Comparison of ENCODE assay signal across 17 cellular contexts in genomic region chr11:30091246-30091645, GRCh38.
"Had no signal": no experiment of that assay in that cellular context is flagged by ENCODE, and none has a peak within 500 bp of the region (broad histone marks: within the 10 kb centered on the region; RNA-seq: fewer than 3 reads in every experiment).

No MANE protein-coding gene starts in this region.

- DNase-seq: dermis blood vessel endothelial cell; esophagus squamous epithelium; foreskin fibroblast; kidney; left cardiac atrium; left ventricle myocardium inferior; lower lobe of right lung; natural killer cell; right cardiac atrium; stimulated activated CD4-positive, alpha-beta T cell treated with anti-CD3 and anti-CD28 coated beads, Interleukin-4, amount 100 ng/mL, for 1 hour; stimulated activated CD8-positive, alpha-beta memory T cell treated with anti-CD3 and anti-CD28 coated beads, Interleukin-4, amount 100 ng/mL, for 48 hours; stimulated activated naive CD8-positive, alpha-beta T cell treated with anti-CD3 and anti-CD28 coated beads, Interleukin-15, Interleukin-2, amounts not matched to agents 100 U/mL and 50 U/mL, for 24 hours; thyroid gland; uterus had no signal

- H3K4me3 ChIP-seq: esophagus squamous epithelium, left ventricle myocardium inferior, lower lobe of right lung, smooth muscle cell, suprapubic skin, thyroid gland, uterus had no signal

- H3K27ac ChIP-seq: esophagus squamous epithelium, left ventricle myocardium inferior, lower lobe of right lung, suprapubic skin, thyroid gland, uterus had no signal

- H3K4me2 ChIP-seq: smooth muscle cell had no signal

- ATAC-seq: left cardiac atrium; lower lobe of right lung; natural killer cell; right cardiac atrium; stimulated activated effector memory CD8-positive, alpha-beta T cell treated with anti-CD3 and anti-CD28 coated beads, Interleukin-12 subunit alpha, Interleukin-12 subunit beta, amount 100 ng/mL, for 72 hours; stimulated activated naive CD8-positive, alpha-beta T cell treated with anti-CD3 and anti-CD28 coated beads, Interleukin-15, Interleukin-2, amounts not matched to agents 100 U/mL and 50 U/mL, for 24 hours had no signal

- H3K9me3 ChIP-seq: esophagus squamous epithelium, left ventricle myocardium inferior, lower lobe of right lung, suprapubic skin, thyroid gland, uterus had no signal

- H3K4me1 ChIP-seq: esophagus squamous epithelium, left ventricle myocardium inferior, lower lobe of right lung, suprapubic skin, thyroid gland, uterus had no signal

- H3K36me3 ChIP-seq: esophagus squamous epithelium, left ventricle myocardium inferior, lower lobe of right lung, suprapubic skin, thyroid gland, uterus had no signal

- H3K27me3 ChIP-seq: esophagus squamous epithelium, suprapubic skin, thyroid gland, uterus had no signal
